Comparison of ENCODE assay signal across 1 cellular context in the genomic region with DNA sequence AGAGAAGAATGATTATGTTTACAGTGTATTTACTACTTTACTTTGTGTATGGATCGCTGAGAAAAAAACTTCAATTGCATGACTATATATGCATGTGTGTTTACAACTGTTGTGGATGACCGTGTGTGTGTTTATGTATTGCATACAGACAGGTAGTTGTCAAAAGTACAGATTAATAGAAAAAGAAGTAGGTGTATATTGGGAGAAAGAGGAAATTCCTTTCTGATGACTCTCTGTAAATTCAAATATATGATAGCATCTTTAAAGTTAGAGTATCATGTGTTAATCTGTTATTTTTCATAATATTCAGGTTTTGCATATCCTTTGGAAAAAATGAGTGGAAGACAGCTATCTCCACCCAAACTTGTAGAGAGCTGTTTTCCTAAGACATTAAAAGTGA.
TF ChIP-seq lines count a peak whose summit lies in the region.

No MANE protein-coding gene starts in this region.

TF ChIP-seq in endothelial cell of umbilical vein, 7 proteins besides CTCF, POLR2A, EP300 and RAD21 (continued from another document):
- no peak for TF ChIP-seq POLR2AphosphoS5 (IDR thresholded peaks at IDR 0.05; ENCODE audit: insufficient read depth, low read depth, low read length)
- TF ChIP-seq GATA2 (IDR thresholded peaks at IDR 0.05; ENCODE audit: insufficient read depth, insufficient read length, low read depth, low read length) = peak; percentile 83
- TF ChIP-seq JUN (IDR thresholded peaks at IDR 0.05; ENCODE audit: borderline replicate concordance, insufficient read depth, insufficient read length, low read depth) = peak; percentile 69
- peak; percentile 22 for TF ChIP-seq FOS (IDR thresholded peaks at IDR 0.05; ENCODE audit: borderline replicate concordance, insufficient read depth, low read length)
TF ChIP-seq in endothelial cell of umbilical vein: peak in this region for 3.
